2 cellular contexts compared by ENCODE assay signal in the genomic region with DNA sequence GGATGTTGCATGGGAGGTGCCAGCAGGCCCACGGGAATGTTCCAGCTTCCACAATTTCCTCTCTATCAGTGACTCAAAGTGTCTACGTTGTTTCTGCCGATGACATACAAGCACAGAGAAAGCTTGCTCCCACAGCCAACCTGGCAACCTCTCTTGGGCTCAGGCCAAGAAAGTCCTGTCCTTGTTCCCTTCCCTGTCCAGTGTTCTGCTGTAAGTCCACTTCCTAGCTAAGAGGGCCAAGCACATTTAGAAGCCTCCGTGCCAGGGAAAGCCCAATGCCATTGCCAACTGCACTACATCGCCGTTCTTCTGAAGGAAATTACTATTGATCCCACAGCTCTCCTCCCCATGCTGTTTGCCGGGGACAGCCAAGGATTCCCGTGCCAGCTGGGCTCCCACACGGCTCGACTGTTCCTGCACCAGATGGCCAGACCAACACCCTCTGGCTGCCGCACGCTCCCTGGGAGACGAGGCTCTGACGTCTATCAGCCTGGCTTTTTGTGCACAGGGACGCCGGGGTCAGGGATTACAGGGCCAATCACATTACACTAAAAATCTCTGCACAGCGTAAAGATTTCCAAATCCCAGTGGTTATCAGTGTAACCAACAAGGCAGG.
TF ChIP-seq lines count a peak whose summit lies in the region.

No MANE protein-coding gene starts in this region.

TF ChIP-seq in liver, 16 proteins besides CTCF, POLR2A, EP300 and RAD21 (continued from another document):
- TF ChIP-seq, protein P1, sequence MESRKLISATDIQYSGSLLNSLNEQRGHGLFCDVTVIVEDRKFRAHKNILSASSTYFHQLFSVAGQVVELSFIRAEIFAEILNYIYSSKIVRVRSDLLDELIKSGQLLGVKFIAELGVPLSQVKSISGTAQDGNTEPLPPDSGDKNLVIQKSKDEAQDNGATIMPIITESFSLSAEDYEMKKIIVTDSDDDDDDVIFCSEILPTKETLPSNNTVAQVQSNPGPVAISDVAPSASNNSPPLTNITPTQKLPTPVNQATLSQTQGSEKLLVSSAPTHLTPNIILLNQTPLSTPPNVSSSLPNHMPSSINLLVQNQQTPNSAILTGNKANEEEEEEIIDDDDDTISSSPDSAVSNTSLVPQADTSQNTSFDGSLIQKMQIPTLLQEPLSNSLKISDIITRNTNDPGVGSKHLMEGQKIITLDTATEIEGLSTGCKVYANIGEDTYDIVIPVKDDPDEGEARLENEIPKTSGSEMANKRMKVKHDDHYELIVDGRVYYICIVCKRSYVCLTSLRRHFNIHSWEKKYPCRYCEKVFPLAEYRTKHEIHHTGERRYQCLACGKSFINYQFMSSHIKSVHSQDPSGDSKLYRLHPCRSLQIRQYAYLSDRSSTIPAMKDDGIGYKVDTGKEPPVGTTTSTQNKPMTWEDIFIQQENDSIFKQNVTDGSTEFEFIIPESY (IDR thresholded peaks at IDR 0.05) = peak; percentile 41
- TF ChIP-seq TAF1 (conservative IDR thresholded peaks at IDR 0.05) (peak; percentile 27), EGR1 (IDR thresholded peaks at IDR 0.05; ENCODE audit: low read depth in 2 of 2) (peak; percentile 45 to 76), SP1 (IDR thresholded peaks at IDR 0.05) (peak; percentile 86), JUND (IDR thresholded peaks at IDR 0.05) (peak; percentile 20 to 65), FOXA2 (IDR thresholded peaks at IDR 0.05) (no peak), FOXA1 (IDR thresholded peaks at IDR 0.05) (no peak), NR2F2 (IDR thresholded peaks at IDR 0.05) (peak; percentile 77), GABPA (IDR thresholded peaks at IDR 0.05 in 1 of 2, conservative IDR thresholded peaks at IDR 0.05 in 1 of 2) (no peak), RXRA (IDR thresholded peaks at IDR 0.05) (peak; percentile 78 to 80)
- TF ChIP-seq, protein P2, sequence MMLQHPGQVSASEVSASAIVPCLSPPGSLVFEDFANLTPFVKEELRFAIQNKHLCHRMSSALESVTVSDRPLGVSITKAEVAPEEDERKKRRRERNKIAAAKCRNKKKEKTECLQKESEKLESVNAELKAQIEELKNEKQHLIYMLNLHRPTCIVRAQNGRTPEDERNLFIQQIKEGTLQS (IDR thresholded peaks at IDR 0.05) = peak; percentile 24

TF ChIP-seq in HepG2, 621 proteins besides CTCF, POLR2A, EP300 and RAD21 (continued from another document):
- TF ChIP-seq, protein P3, sequence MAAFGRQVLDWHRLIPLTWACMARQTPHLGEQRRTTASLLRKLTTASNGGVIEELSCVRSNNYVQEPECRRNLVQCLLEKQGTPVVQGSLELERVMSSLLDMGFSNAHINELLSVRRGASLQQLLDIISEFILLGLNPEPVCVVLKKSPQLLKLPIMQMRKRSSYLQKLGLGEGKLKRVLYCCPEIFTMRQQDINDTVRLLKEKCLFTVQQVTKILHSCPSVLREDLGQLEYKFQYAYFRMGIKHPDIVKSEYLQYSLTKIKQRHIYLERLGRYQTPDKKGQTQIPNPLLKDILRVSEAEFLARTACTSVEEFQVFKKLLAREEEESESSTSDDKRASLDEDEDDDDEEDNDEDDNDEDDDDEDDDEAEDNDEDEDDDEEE (CRISPR knock-in tag; IDR thresholded peaks at IDR 0.05) = no peak
- no peak for TF ChIP-seq ZNF816 (CRISPR knock-in tag; IDR thresholded peaks at IDR 0.05; ENCODE audit: borderline replicate concordance)
- TF ChIP-seq RCOR2 (CRISPR knock-in tag; IDR thresholded peaks at IDR 0.05) = no peak
